Comparison of ENCODE assay signal across 34 cellular contexts in genomic region chr1:143717434-143717833, GRCh38.
"Had no signal": no experiment of that assay in that cellular context is flagged by ENCODE, and none has a peak within 500 bp of the region (broad histone marks: within the 10 kb centered on the region; RNA-seq: fewer than 3 reads in every experiment).

No MANE protein-coding gene starts in this region.

- H3K27me3 ChIP-seq: MG63 had no signal

- H3K36me3 ChIP-seq: MG63 had no signal

- H3K27ac ChIP-seq: KMS-11 had no signal

- DNase-seq: Karpas-422, Kasumi-1, MG63, MM.1S, MV-4-11, NCI-H1048, NCI-H1092, NCI-H1092 treated with DMSO at 0.1 percent for 48 hours, NCI-H1105, NCI-H1105 treated with DMSO at 0.1 percent for 48 hours, NCI-H1417, NCI-H1417 treated with DMSO at 0.1 percent for 48 hours, NCI-H1436, NCI-H1436 treated with DMSO at 0.1 percent for 48 hours, NCI-H146, NCI-H1694, NCI-H1694 treated with DMSO at 0.1 percent for 48 hours, NCI-H187, NCI-H187 treated with DMSO at 0.1 percent for 48 hours, NCI-H1930, NCI-H2029, NCI-H2029 treated with DMSO at 0.1 percent for 48 hours, NCI-H2081, NCI-H2081 treated with DMSO at 0.1 percent for 48 hours, NCI-H2107, NCI-H2171, NCI-H2171 treated with DMSO at 0.1 percent for 48 hours, NCI-H2227 treated with DMSO at 0.1 percent for 48 hours, NCI-H226, NCI-H345, NCI-H446, NCI-H446 treated with DMSO at 0.1 percent for 48 hours, NCI-H510A had no signal

- H3K4me3 ChIP-seq: MG63 had no signal

- H3K9me3 ChIP-seq: MG63 had no signal
